In genomic region chr6:128521302-128521632, GRCh38 we compare ENCODE assay signal across 1 cellular context.
TF ChIP-seq lines count a peak whose summit lies in the region.

No MANE protein-coding gene starts in this region.

TF ChIP-seq in endothelial cell of umbilical vein, 7 proteins besides CTCF, POLR2A, EP300 and RAD21 (continued from another document):
- TF ChIP-seq MYC (IDR thresholded peaks at IDR 0.05; ENCODE audit: low read depth, low read length) = no peak
